ENCODE assay signal across 8 cellular contexts in the genomic region with DNA sequence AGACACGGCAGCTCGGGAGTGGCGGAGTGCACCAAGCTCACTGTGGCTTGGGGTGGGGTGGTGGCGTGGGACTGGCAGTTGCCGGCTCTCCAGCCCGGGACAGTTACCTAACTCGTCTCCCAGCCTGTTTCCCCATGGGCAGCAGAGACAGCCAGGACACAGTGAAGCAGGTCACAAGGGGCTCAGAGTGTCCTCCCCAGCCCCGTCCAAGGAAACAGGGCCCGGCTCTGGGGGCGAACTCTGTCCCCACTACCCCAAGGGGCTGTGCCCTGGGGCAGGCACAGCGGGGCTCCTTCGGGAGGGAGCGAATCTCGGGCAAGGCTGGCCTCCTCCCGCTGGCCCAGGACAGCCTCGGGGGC. TPM values are rescaled to one million over a fixed set of nuclear protein-coding genes. Genes with fewer than 3 reads are reported as not detected.
DNase-seq lines count a peak whose midpoint lies in the region; ATAC-seq, FAIRE-seq and TF ChIP-seq lines count a peak whose summit lies in the region.

No MANE protein-coding gene starts in this region.

- H3K36me3 ChIP-seq in BLaER1 (no peaks in the 10 kb centered on the region), breast epithelium (no peaks in the 10 kb centered on the region), mesenchymal stem cell (ENCODE audit: control insufficient read depth in 1 of 2, insufficient read depth in 2 of 2, low read depth in 1 of 2, low read length in 2 of 2) (no peaks in the 10 kb centered on the region)

- no peak overlapping the region for H2BK12ac ChIP-seq in mesenchymal stem cell (ENCODE audit: low read length in 2 of 2)

- H4K20me1 ChIP-seq in BLaER1: peaks cover 23% of the 10 kb centered on the region; the same call in 1 of the 2 replicates

- H2BK15ac ChIP-seq in mesenchymal stem cell (ENCODE audit: low read depth, poor library complexity, severe bottlenecking): no peak overlapping the region

- peaks cover 15% of the 10 kb centered on the region; the same call in 1 of the 2 replicates for H3K27me3 ChIP-seq in BLaER1
- H3K27me3 ChIP-seq in breast epithelium: no peaks in the 10 kb centered on the region
- H3K27me3 ChIP-seq in mesenchymal stem cell (ENCODE audit: control insufficient read depth in 1 of 2, insufficient read depth in 1 of 2, low read length in 2 of 2): no peaks in the 10 kb centered on the region

- peaks cover 52% of the 10 kb centered on the region for H3K4me1 ChIP-seq in BLaER1
- H3K4me1 ChIP-seq in breast epithelium: peaks cover 6 to 7% of the 10 kb centered on the region in 2 donors
- H3K4me1 ChIP-seq in mesenchymal stem cell (ENCODE audit: control insufficient read depth, insufficient read depth, low read depth, low read length): peaks cover 16% of the 10 kb centered on the region

- peak overlapping the region; percentile 48 to 59 for H3K18ac ChIP-seq in mesenchymal stem cell (ENCODE audit: low read depth in 1 of 2, low read length in 2 of 2)

- 46% methylated on average over 16 of the region's 16 CpGs for WGBS in mesenchymal stem cell

- no peak for TF ChIP-seq POLR2A in breast epithelium (IDR thresholded peaks at IDR 0.05)
- TF ChIP-seq POLR2A in GM12891 (IDR thresholded peaks at IDR 0.05; ENCODE audit: low read depth, low read length): no peak

- H3K14ac ChIP-seq in mesenchymal stem cell (ENCODE audit: low read length in 2 of 2): no peak overlapping the region

- H3K4me2 ChIP-seq in BLaER1 (peak overlapping the region; percentile 99), mesenchymal stem cell (ENCODE audit: low read length, poor library complexity, severe bottlenecking) (peak overlapping the region; percentile 78)

- peak; percentile 2 for ATAC-seq in HG03159 (IDR thresholded peaks at IDR 0.05; ENCODE audit: unreplicated experiment)

- no peak overlapping the region for H2BK120ac ChIP-seq in mesenchymal stem cell (ENCODE audit: low read depth, low read length)

- peak overlapping the region in 1 of 2 experiments; percentile 11 for H3K23ac ChIP-seq in mesenchymal stem cell (ENCODE audit: low read length in 2 of 2)

- peak overlapping the region; percentile 19 for H4K91ac ChIP-seq in mesenchymal stem cell (ENCODE audit: low read length)

- H3K9ac ChIP-seq in BLaER1 (peak overlapping the region; percentile 79), mesenchymal stem cell (ENCODE audit: low read length) (peak overlapping the region; percentile 78)

- no peak overlapping the region for H2AFZ ChIP-seq in mesenchymal stem cell (ENCODE audit: low read depth, low read length)

- peak; percentile 59 to 62 for DNase-seq in breast epithelium (ENCODE audit: low spot score in 2 of 2)
- DNase-seq in mesenchymal stem cell: peak; percentile 29
- DNase-seq in GM12891 (ENCODE audit: insufficient read length, low spot score): no peak
- DNase-seq in NCI-H1436 (lab: John Stamatoyannopoulos, UW): no peak
- DNase-seq in D721Med (ENCODE audit: insufficient read length, low spot score): no peak
- no peak for DNase-seq in NCI-H1417 (lab: John Stamatoyannopoulos, UW)

- no peak overlapping the region for H2BK5ac ChIP-seq in mesenchymal stem cell (ENCODE audit: low read depth, low read length, poor library complexity, severe bottlenecking)

- TF ChIP-seq CTCF in breast epithelium (IDR thresholded peaks at IDR 0.05): no peak
- no peak for TF ChIP-seq CTCF in D721Med (IDR thresholded peaks at IDR 0.05; ENCODE audit: insufficient read depth, missing control alignments)

- no peaks in the 10 kb centered on the region for H3K9me3 ChIP-seq in BLaER1
- H3K9me3 ChIP-seq in breast epithelium: no peaks in the 10 kb centered on the region
- no peaks in the 10 kb centered on the region for H3K9me3 ChIP-seq in mesenchymal stem cell (ENCODE audit: control insufficient read depth, low read length)

- peak overlapping the region; percentile 27 for H4K8ac ChIP-seq in mesenchymal stem cell (ENCODE audit: low read length)

- H3K27ac ChIP-seq in BLaER1 (peak overlapping the region; percentile 79), breast epithelium (peak overlapping the region; percentile 95 to 96), mesenchymal stem cell (ENCODE audit: low read length, poor library complexity, severe bottlenecking) (no peak overlapping the region)

- intact Hi-C loops in breast epithelium (cut with DNase I; ENCODE audit: low total_unique reads): no loop called here

- H3K4me3 ChIP-seq in BLaER1 (peak overlapping the region; percentile 81), breast epithelium (peak overlapping the region; percentile 57 to 97 (median 75)), mesenchymal stem cell (ENCODE audit: insufficient read depth in 1 of 2, low read depth in 1 of 2, low read length in 2 of 2) (peak overlapping the region; percentile 66 to 83)

- peak overlapping the region in 1 of 2 experiments; percentile 14 for H3K4ac ChIP-seq in mesenchymal stem cell (ENCODE audit: low read depth in 1 of 2, low read length in 2 of 2)

- H3K79me1 ChIP-seq in mesenchymal stem cell (replicated peaks; ENCODE audit: low read length, poor library complexity, severe bottlenecking): peaks cover 5% of the 10 kb centered on the region

- H2AK5ac ChIP-seq in mesenchymal stem cell (ENCODE audit: low read length, severe bottlenecking): no peak overlapping the region

- FAIRE-seq in GM12891 (lab: Jason Lieb, UNC) (no peak), D721Med (lab: Jason Lieb, UNC) (no peak)

TF ChIP-seq in GM12891, 5 proteins besides CTCF, POLR2A, EP300 and RAD21:
- TF ChIP-seq SPI1 (IDR thresholded peaks at IDR 0.05; ENCODE audit: low read depth, low read length) (no peak), TAF1 (IDR thresholded peaks at IDR 0.05; ENCODE audit: low read depth, low read length) (no peak), POU2F2 (IDR thresholded peaks at IDR 0.05; ENCODE audit: low read depth, low read length) (no peak), PAX5 (IDR thresholded peaks at IDR 0.05; ENCODE audit: insufficient read depth, low read length, severe bottlenecking) (no peak), POLR2AphosphoS5 (IDR thresholded peaks at IDR 0.05; ENCODE audit: low read depth, low read length) (no peak)

RNA-seq across cellular contexts. Expression of a gene that starts 0.8 kb away (rescaled TPM):
- total RNA-seq in breast epithelium: 10 to 100 TPM in 1 of 3 donors, 1 to 10 TPM in 2; 4.3 to 11.7 (median 9.2) TPM
- polyA plus RNA-seq in mesenchymal stem cell (2013, experiment 1 of 2): 2.7 TPM
- 2.9 TPM for polyA plus RNA-seq in mesenchymal stem cell (2013, experiment 2 of 2)
- polyA plus RNA-seq in GM12891 (2012; ENCODE audit: low read depth, missing spikeins): 6.8 TPM

RNA-seq across cellular contexts. Expression of a gene that starts 58.7 kb away (rescaled TPM):
- total RNA-seq in breast epithelium: 1 to 10 TPM; 2.3 to 2.8 (median 2.7) TPM
- 0.12 TPM for polyA plus RNA-seq in mesenchymal stem cell (2013, experiment 1 of 2)
- polyA plus RNA-seq in mesenchymal stem cell (2013, experiment 2 of 2): 0.05 TPM
- 67.7 TPM for polyA plus RNA-seq in GM12891 (2012; ENCODE audit: low read depth, missing spikeins)

Comparison
In these comparisons a context has a peak if more than half of its experiments do, and no peak if none do; other contexts are left out.
1. DNase-seq: peak in breast epithelium (2 of 2) and mesenchymal stem cell (single experiment); none in GM12891 (single experiment), NCI-H1436 (single experiment), D721Med (single experiment) and NCI-H1417 (0 of 3).
2. Peak in every context shown above with its lines, with median percentiles within 50 percentile points of each other: H3K4me3 ChIP-seq.